37 cellular contexts compared by ENCODE assay signal in genomic region chr19:55018633-55019032, GRCh38. TPM values are rescaled to one million over a fixed set of nuclear protein-coding genes. Genes with fewer than 3 reads are reported as not detected.
"Had no signal": no experiment of that assay in that cellular context is flagged by ENCODE, and none has a peak within 500 bp of the region (broad histone marks: within the 10 kb centered on the region; RNA-seq: fewer than 3 reads in every experiment).

No MANE protein-coding gene starts in this region.

- H3K9me3 Mint-ChIP-seq: activated T-helper 17 cell treated with anti-CD3 and anti-CD28 coated beads, Interleukin-2, amount 50 U/mL, for 72 hours had no signal

- H3K9me3 ChIP-seq: Peyer's patch, SJSA1, SK-N-SH had no signal

- H3K4me3 ChIP-seq: Peyer's patch, SJSA1 had no signal

- H3K4me3 Mint-ChIP-seq: activated CD4-positive, alpha-beta T cell treated with anti-CD3 and anti-CD28 coated beads, Interleukin-2, amount 10 ng/mL, durations not matched to agents 24 days and 14 days; activated CD8-positive, alpha-beta T cell treated with anti-CD3 and anti-CD28 coated beads for 36 hours; activated naive CD8-positive, alpha-beta T cell treated with anti-CD3 and anti-CD28 coated beads for 36 hours; activated T-cell treated with anti-CD3 and anti-CD28 coated beads, Interleukin-2, amount 50 U/mL, for 72 hours; activated T-helper 17 cell treated with anti-CD3 and anti-CD28 coated beads, Interleukin-2, amount 50 U/mL, for 72 hours; T-helper 1 cell treated with Interleukin-12 subunit alpha and Interleukin-12 subunit beta and Interleukin-4 antibody, amounts not matched to agents 30 μg/mL and 1 μg/mL, for 36 hours; T-helper 2 cell treated with Interferon-gamma antibody and Interleukin-4, amounts not matched to agents 5 μg/mL and 100 μg/mL, for 36 hours had no signal

- H3K27ac Mint-ChIP-seq: activated CD4-positive, alpha-beta T cell treated with anti-CD3 and anti-CD28 coated beads, Interleukin-2, amount 10 ng/mL, durations not matched to agents 24 days and 14 days; activated CD8-positive, alpha-beta T cell treated with anti-CD3 and anti-CD28 coated beads for 36 hours; activated naive CD8-positive, alpha-beta T cell treated with anti-CD3 and anti-CD28 coated beads for 36 hours; activated T-cell treated with anti-CD3 and anti-CD28 coated beads, Interleukin-2, amount 50 U/mL, for 72 hours; activated T-helper 17 cell treated with anti-CD3 and anti-CD28 coated beads, Interleukin-2, amount 50 U/mL, for 72 hours; T-helper 1 cell treated with Interleukin-12 subunit alpha and Interleukin-12 subunit beta and Interleukin-4 antibody, amounts not matched to agents 30 μg/mL and 1 μg/mL, for 36 hours; T-helper 2 cell treated with Interferon-gamma antibody and Interleukin-4, amounts not matched to agents 5 μg/mL and 100 μg/mL, for 36 hours had no signal

- H3K4me1 ChIP-seq: Peyer's patch, SJSA1 had no signal

- H3K36me3 ChIP-seq: brain microvascular endothelial cell, Peyer's patch, SJSA1, WERI-Rb-1 had no signal

- H3K27ac ChIP-seq: brain microvascular endothelial cell, Peyer's patch, SJSA1, WERI-Rb-1 had no signal

- H3K27me3 ChIP-seq: brain microvascular endothelial cell, Peyer's patch had no signal

- H3K27me3 Mint-ChIP-seq: activated CD4-positive, alpha-beta T cell treated with anti-CD3 and anti-CD28 coated beads, Interleukin-2, amount 10 ng/mL, durations not matched to agents 24 days and 14 days; activated CD8-positive, alpha-beta T cell treated with anti-CD3 and anti-CD28 coated beads for 36 hours; activated naive CD8-positive, alpha-beta T cell treated with anti-CD3 and anti-CD28 coated beads for 36 hours; activated T-helper 17 cell treated with anti-CD3 and anti-CD28 coated beads, Interleukin-2, amount 50 U/mL, for 72 hours had no signal

- DNase-seq: activated CD4-positive, alpha-beta T cell treated with anti-CD3 and anti-CD28 coated beads, Interleukin-2, amount 10 ng/mL, durations not matched to agents 24 days and 14 days; activated CD4-positive, alpha-beta T cell treated with anti-CD3 and anti-CD28 coated beads, Interleukin-2, amount 50 U/mL, for 4 hours; activated CD8-positive, alpha-beta T cell treated with anti-CD3 and anti-CD28 coated beads for 36 hours; activated effector memory CD4-positive, alpha-beta T cell treated with anti-CD3 and anti-CD28 coated beads, Interleukin-2, amount 50 U/mL, for 16 hours; activated naive CD4-positive, alpha-beta T cell; activated naive CD4-positive, alpha-beta T cell treated with anti-CD3 and anti-CD28 coated beads, Interleukin-2, amount 50 U/mL, for 16 hours; activated naive CD8-positive, alpha-beta T cell treated with anti-CD3 and anti-CD28 coated beads for 36 hours; activated T-cell treated with anti-CD3 and anti-CD28 coated beads, Interleukin-2, amount 50 U/mL, for 1 hour; activated T-cell treated with anti-CD3 and anti-CD28 coated beads, Interleukin-2, amount 50 U/mL, for 72 hours; amniotic stem cell; aorta; brain microvascular endothelial cell; central memory CD4-positive, alpha-beta T cell; NCI-H1092 treated with DMSO at 0.1 percent for 48 hours; NCI-H1417; NCI-H146; NCI-H187; NCI-H2029 treated with DMSO at 0.1 percent for 48 hours; NCI-H2107; NCI-H2171; NCI-H510A; NCI-H526; NCI-H748 treated with DMSO at 0.1 percent for 48 hours; NK-92 treated with Interleukin-12 subunit alpha and Interleukin-12 subunit beta, amount 100 ng/mL, for 24 hours; PC-3; Peyer's patch; RPMI8226; SHP77 treated with DMSO at 0.1 percent for 48 hours; SK-N-SH; WERI-Rb-1 had no signal

- ATAC-seq: activated CD8-positive, alpha-beta T cell treated with anti-CD3 and anti-CD28 coated beads for 36 hours; activated T-cell treated with anti-CD3 and anti-CD28 coated beads, Interleukin-2, amount 50 U/mL, for 72 hours; activated T-helper 17 cell treated with anti-CD3 and anti-CD28 coated beads, Interleukin-2, amount 50 U/mL, for 72 hours; PC-3 had no signal

- H3K4me2 ChIP-seq: SK-N-SH had no signal

- FAIRE-seq: TTC549 had no signal

- H3K9ac ChIP-seq: SK-N-SH had no signal

- H3K4me1 Mint-ChIP-seq: activated CD4-positive, alpha-beta T cell treated with anti-CD3 and anti-CD28 coated beads, Interleukin-2, amount 10 ng/mL, durations not matched to agents 24 days and 14 days; activated T-helper 17 cell treated with anti-CD3 and anti-CD28 coated beads, Interleukin-2, amount 50 U/mL, for 72 hours had no signal

RNA-seq across cellular contexts. Expression of gene GP6, which starts 19.4 kb away (rescaled TPM):
- total RNA-seq: activated CD8-positive, alpha-beta memory T cell treated with anti-CD3 and anti-CD28 coated beads for 36 hours; activated naive CD8-positive, alpha-beta T cell treated with anti-CD3 and anti-CD28 coated beads for 36 hours; M059J; SJSA1 had no signal

RNA-seq across cellular contexts. Expression of gene NLRP2, which starts 52.5 kb away (rescaled TPM):
- total RNA-seq: M059J, PC-3, SJSA1 had no signal
